Comparison of ENCODE assay signal across 20 cellular contexts in genomic region chr1:111488669-111489068, GRCh38. TPM values are rescaled to one million over a fixed set of nuclear protein-coding genes. Genes with fewer than 3 reads are reported as not detected.
DNase-seq lines count a peak whose midpoint lies in the region; ATAC-seq and TF ChIP-seq lines count a peak whose summit lies in the region.
"Had no signal": no experiment of that assay in that cellular context is flagged by ENCODE, and none has a peak within 500 bp of the region (broad histone marks: within the 10 kb centered on the region; RNA-seq: fewer than 3 reads in every experiment).

No MANE protein-coding gene starts in this region.

- H3K4me1 ChIP-seq in upper lobe of right lung = peaks cover 3% of the 10 kb centered on the region

- TF ChIP-seq CTCF in NB4 (IDR thresholded peaks at IDR 0.05; ENCODE audit: low read depth, low read length) (no peak), upper lobe of right lung (IDR thresholded peaks at IDR 0.05) (no peak)

- H3K27ac ChIP-seq in temporal lobe (ENCODE audit: low read depth, low read length) (peak overlapping the region; percentile 67), upper lobe of right lung (no peak overlapping the region)
- H3K27ac ChIP-seq: KMS-11, PC-9 had no signal

- H3K9me3 ChIP-seq in upper lobe of right lung = no peaks in the 10 kb centered on the region

- TF ChIP-seq POLR2A in NB4 (IDR thresholded peaks at IDR 0.05; ENCODE audit: extremely low read depth, insufficient read length) = no peak

- ATAC-seq in HG03025 (IDR thresholded peaks at IDR 0.05; ENCODE audit: low FRiP score, unreplicated experiment) = no peak
- ATAC-seq in upper lobe of right lung = no peak
- no peak for ATAC-seq in GM21723 (IDR thresholded peaks at IDR 0.05; ENCODE audit: unreplicated experiment)
- ATAC-seq: GM23338 had no signal

- H3K4me3 ChIP-seq in NB4 (ENCODE audit: low read depth, low read length) (peak overlapping the region; percentile 12), upper lobe of right lung (no peak overlapping the region)
- H3K4me3 ChIP-seq: GM23338, PC-9 had no signal

- DNase-seq in NB4 (ENCODE audit: low read depth) (no peak), globus pallidus (ENCODE audit: low spot score) (peak; percentile 68), nucleus accumbens (lab: John Stamatoyannopoulos, UW) (peak in 30 of 56 donors; percentile 15 to 78 (median 36)), upper lobe of right lung (no peak)
- DNase-seq in activated CD4-positive, alpha-beta T cell treated with anti-CD3 and anti-CD28 coated beads for 48 hours = no peak
- DNase-seq: DMS79 treated with DMSO at 0.1 percent for 48 hours, NCI-H1092, NCI-H146, NCI-H2081, NCI-H510A, NCI-H774, PC-9 had no signal

- H3K36me3 ChIP-seq in upper lobe of right lung = no peaks in the 10 kb centered on the region

- H3K27me3 ChIP-seq in upper lobe of right lung = no peaks in the 10 kb centered on the region

- intact Hi-C loops in upper lobe of right lung (cut with DNase I) = loop anchor here (10.0 kb wide), 1 partner anchor 266 kb away; the partner anchor contains the start of gene DDX20

RNA-seq across cellular contexts. Expression of gene ADORA3, which starts 14.8 kb away (rescaled TPM):
- total RNA-seq in temporal lobe (0.74 TPM), upper lobe of right lung (9.3 TPM)
- total RNA-seq: A172, G401, GM23338, M059J, PC-9 had no signal

RNA-seq across cellular contexts. Expression of gene TMIGD3, which starts 14.8 kb away (rescaled TPM):
- total RNA-seq in temporal lobe (0.74 TPM), upper lobe of right lung (5.1 TPM)
- total RNA-seq: A172, G401, GM23338, M059J, PC-9 had no signal

RNA-seq across cellular contexts. Expression of gene C1orf162, which starts 14.9 kb away (rescaled TPM):
- total RNA-seq in temporal lobe (0.49 TPM), upper lobe of right lung (79.3 TPM)
- total RNA-seq: A172 had no signal

RNA-seq across cellular contexts. Expression of gene ATP5PB, which starts 39.4 kb away (rescaled TPM):
- total RNA-seq in temporal lobe (183 TPM), upper lobe of right lung (132 TPM)

RNA-seq across cellular contexts. Expression of gene WDR77, which starts 39.6 kb away (rescaled TPM):
- total RNA-seq in temporal lobe (15.0 TPM), upper lobe of right lung (20.1 TPM)

Comparison
In these comparisons a context has a peak if more than half of its experiments do, and no peak if none do; other contexts are left out.
1. DNase-seq: peak in globus pallidus (single experiment) and nucleus accumbens (30 of 56); none in NB4 (single experiment), upper lobe of right lung (single experiment) and activated CD4-positive, alpha-beta T cell treated with anti-CD3 and anti-CD28 coated beads for 48 hours (single experiment).
2. RNA of gene C1orf162, which starts 14.9 kb away (total RNA-seq): 79.3 TPM in upper lobe of right lung (single experiment); 0.49 TPM in temporal lobe (single experiment); every median in the first group is over 10 times any median in the second.